ENCODE assay signal across 1 cellular context in the genomic region with DNA sequence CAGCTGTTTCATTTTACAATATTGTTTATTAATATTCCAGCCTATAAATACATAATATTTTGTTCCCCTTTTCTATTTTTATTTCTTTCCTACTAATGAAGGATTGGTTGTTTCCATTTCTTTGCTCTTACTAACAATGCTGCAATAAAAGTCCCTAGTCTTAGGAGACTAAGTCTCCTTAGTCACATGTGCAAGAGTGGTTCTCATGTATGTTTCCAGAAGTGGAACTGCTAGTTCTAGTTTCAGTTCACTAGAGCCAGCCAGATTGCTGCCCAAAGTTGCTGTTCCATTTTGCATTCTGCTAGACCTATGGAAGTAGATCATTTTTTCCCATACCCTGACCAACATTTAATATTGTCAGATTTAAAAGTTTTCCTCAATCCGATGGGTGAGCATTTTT.
TF ChIP-seq lines count a peak whose summit lies in the region.

No MANE protein-coding gene starts in this region.

TF ChIP-seq in WTC11, 78 proteins besides CTCF, POLR2A, EP300 and RAD21 (continued from another document):
- TF ChIP-seq, protein P1, sequence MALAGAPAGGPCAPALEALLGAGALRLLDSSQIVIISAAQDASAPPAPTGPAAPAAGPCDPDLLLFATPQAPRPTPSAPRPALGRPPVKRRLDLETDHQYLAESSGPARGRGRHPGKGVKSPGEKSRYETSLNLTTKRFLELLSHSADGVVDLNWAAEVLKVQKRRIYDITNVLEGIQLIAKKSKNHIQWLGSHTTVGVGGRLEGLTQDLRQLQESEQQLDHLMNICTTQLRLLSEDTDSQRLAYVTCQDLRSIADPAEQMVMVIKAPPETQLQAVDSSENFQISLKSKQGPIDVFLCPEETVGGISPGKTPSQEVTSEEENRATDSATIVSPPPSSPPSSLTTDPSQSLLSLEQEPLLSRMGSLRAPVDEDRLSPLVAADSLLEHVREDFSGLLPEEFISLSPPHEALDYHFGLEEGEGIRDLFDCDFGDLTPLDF (CRISPR knock-in tag; IDR thresholded peaks at IDR 0.05) = no peak
